10 cellular contexts compared by ENCODE assay signal in genomic region chr14:64702493-64703392, GRCh38. TPM values are rescaled to one million over a fixed set of nuclear protein-coding genes. Genes with fewer than 3 reads are reported as not detected.
DNase-seq lines count a peak whose midpoint lies in the region; ATAC-seq, FAIRE-seq and TF ChIP-seq lines count a peak whose summit lies in the region.
"Had no signal": no experiment of that assay in that cellular context is flagged by ENCODE, and none has a peak within 500 bp of the region (broad histone marks: within the 10 kb centered on the region; RNA-seq: fewer than 3 reads in every experiment).

No MANE protein-coding gene starts in this region.

- ATAC-seq in PC-3 = peak; percentile 18
- ATAC-seq in esophagus mucosa = peak; percentile 71
- no peak for ATAC-seq in HG03521 (IDR thresholded peaks at IDR 0.05; ENCODE audit: unreplicated experiment)
- no peak for ATAC-seq in HG02642 (IDR thresholded peaks at IDR 0.05; ENCODE audit: poor library complexity, unreplicated experiment)

- no peak overlapping the region for H3K27ac ChIP-seq in PC-3 (ENCODE audit: low read length)
- no peak overlapping the region for H3K27ac ChIP-seq in rectal smooth muscle tissue (ENCODE audit: low read depth, low read length)
- H3K27ac ChIP-seq: SJSA1 had no signal

- peaks cover 55% of the 10 kb centered on the region for H3K4me1 ChIP-seq in PC-3 (ENCODE audit: insufficient read depth, low read length)
- H3K4me1 ChIP-seq in rectal smooth muscle tissue (ENCODE audit: control insufficient read depth, insufficient read depth, low read length) = peaks cover 24% of the 10 kb centered on the region

- DNase-seq in HTR-8/SVneo (ENCODE audit: insufficient read length, low spot score) (no peak), PC-3 (peak; percentile 79), medulla oblongata (ENCODE audit: extremely low spot score) (no peak)
- DNase-seq: stimulated activated CD4-positive, alpha-beta T cell treated with anti-CD3 and anti-CD28 coated beads, Interleukin-2, amount 100 ng/mL, for 24 hours had no signal

- peaks cover 22% of the 10 kb centered on the region; the same call in 1 of the 2 replicates for H4K20me1 ChIP-seq in PC-3 (ENCODE audit: low read length)

- peak; percentile 99 for FAIRE-seq in HTR-8/SVneo (lab: Jason Lieb, UNC)
- FAIRE-seq: colon had no signal

- intact Hi-C loops in PC-3 (cut with micrococcal nuclease) = loop anchor here (2.0 kb wide), 1 partner anchor 20 kb away; no protein-coding TSS in a partner anchor

- TF ChIP-seq CTCF in PC-3 (conservative IDR thresholded peaks at IDR 0.05; ENCODE audit: low read depth, low read length) = no peak

- H3K36me3 ChIP-seq in PC-3 (ENCODE audit: low read depth, low read length) (no peaks in the 10 kb centered on the region), rectal smooth muscle tissue (ENCODE audit: control insufficient read depth, insufficient read depth, low read length) (no peaks in the 10 kb centered on the region)

- CTCF ChIA-PET in PC-3 (lab: Charles Lee) = interaction anchor here (0.6 to 1.1 kb wide), 2 partner anchors 12 to 21 kb away, joined by 3 read pairs; no protein-coding TSS in a partner anchor

- H3K79me2 ChIP-seq in PC-3 (ENCODE audit: low read length) = peaks cover 34% of the 10 kb centered on the region

- H3K9me2 ChIP-seq in PC-3 (replicated peaks; ENCODE audit: low read length) = no peaks in the 10 kb centered on the region

- no peaks in the 10 kb centered on the region for H3K9me3 ChIP-seq in PC-3 (ENCODE audit: low read length)
- H3K9me3 ChIP-seq: SJSA1 had no signal

- POLR2A ChIA-PET in PC-3 (lab: Charles Lee; ENCODE audit: unreplicated experiment) = interaction anchor here (0.6 kb wide), 1 partner anchor 62 kb away, joined by 3 read pairs; no protein-coding TSS in a partner anchor

- H3K9ac ChIP-seq in PC-3 (ENCODE audit: low read length) (0 out of 2 replicates have a peak overlapping the region, but pooled peaks have one; percentile 87), rectal smooth muscle tissue (ENCODE audit: low read length) (no peak overlapping the region)

- H2AFZ ChIP-seq in PC-3 (ENCODE audit: low read length) = peak overlapping the region; percentile 66

- H3K4me3 ChIP-seq in PC-3 (ENCODE audit: low read length) (peak overlapping the region; percentile 93), rectal smooth muscle tissue (ENCODE audit: low read length) (peak overlapping the region; percentile 90)

- H3K4me2 ChIP-seq in PC-3 (ENCODE audit: low read length) = peak overlapping the region; percentile 95

- no TSS peak for BruUV-seq in PC-3 (replicated peaks; lab: Mats Ljungman, UMichigan)

- H3F3A ChIP-seq in PC-3 (ENCODE audit: low read length, unreplicated experiment) = peaks cover 3% of the 10 kb centered on the region

- H3K27me3 ChIP-seq in PC-3 (ENCODE audit: low read length) (no peaks in the 10 kb centered on the region), rectal smooth muscle tissue (ENCODE audit: control insufficient read depth, insufficient read depth, low read length) (no peaks in the 10 kb centered on the region)
- H3K27me3 ChIP-seq: SJSA1 had no signal

RNA-seq across cellular contexts. Expression of gene PLEKHG3, which starts 1.5 kb away (rescaled TPM):
- total RNA-seq in PC-3 (2014; rRNA removed) (49.6 and 64.0 TPM in 2 replicates), esophagus mucosa (62.9 TPM)

Comparison
In these comparisons a context has a peak if more than half of its experiments do, and no peak if none do; other contexts are left out.
1. ATAC-seq: peak in PC-3 (single experiment) and esophagus mucosa (single experiment); none in HG03521 (single experiment) and HG02642 (single experiment).